In the genomic region with DNA sequence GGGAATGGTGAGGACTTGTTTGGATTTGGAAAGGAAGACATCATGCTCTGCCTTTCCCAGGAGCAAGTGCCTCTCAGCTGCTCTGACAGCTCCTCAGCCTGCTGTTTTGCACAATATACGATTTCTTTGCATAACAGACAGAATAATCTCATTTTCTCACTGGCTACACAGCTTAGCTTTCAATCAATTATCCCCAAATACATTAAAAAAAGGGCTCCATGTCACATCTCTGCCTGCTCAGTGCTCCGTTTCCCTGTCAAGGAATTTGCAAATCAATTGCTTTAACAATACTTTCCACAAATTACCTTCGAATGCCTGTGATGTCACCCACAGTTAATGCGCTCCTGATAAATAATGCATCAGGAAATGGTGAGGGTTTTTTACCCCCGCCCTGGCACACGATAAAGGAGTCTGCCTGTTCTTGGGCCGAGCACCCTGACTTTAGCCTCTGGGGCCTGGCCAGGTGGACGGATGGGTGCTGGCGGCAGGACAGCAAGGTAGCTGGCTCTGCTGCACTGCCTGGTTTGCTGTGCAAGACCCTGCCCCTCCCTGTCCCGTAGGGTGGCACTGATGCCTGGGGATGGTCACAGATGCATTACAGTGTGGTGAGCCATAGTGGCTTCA, we compare ENCODE assay signal across 23 cellular contexts.
DNase-seq lines count a peak whose midpoint lies in the region; ATAC-seq and TF ChIP-seq lines count a peak whose summit lies in the region.
"Had no signal": no experiment of that assay in that cellular context is flagged by ENCODE, and none has a peak within 500 bp of the region (broad histone marks: within the 10 kb centered on the region; RNA-seq: fewer than 3 reads in every experiment).

No MANE protein-coding gene starts in this region.

- no peak for TF ChIP-seq EP300 in SK-N-SH (IDR thresholded peaks at IDR 0.05; ENCODE audit: borderline replicate concordance in 1 of 2, low read depth in 1 of 2, low read length in 1 of 2)

- H3K4ac ChIP-seq in mesendoderm (ENCODE audit: low read depth, low read length) = no peak overlapping the region

- H3K4me3 ChIP-seq in SK-N-SH (ENCODE audit: low read depth in 2 of 2, low read length in 1 of 2) = no peak overlapping the region
- no peak overlapping the region for H3K4me3 ChIP-seq in WERI-Rb-1 (ENCODE audit: low read depth, low read length)
- no peak overlapping the region for H3K4me3 ChIP-seq in mesendoderm (ENCODE audit: low read length)
- no peak overlapping the region for H3K4me3 ChIP-seq in spleen
- no peak overlapping the region for H3K4me3 ChIP-seq in Peyer's patch
- H3K4me3 ChIP-seq in CD8-positive, alpha-beta T cell (ENCODE audit: low read depth, low read length) = no peak overlapping the region
- H3K4me3 ChIP-seq: heart right ventricle had no signal

- no peaks in the 10 kb centered on the region for H3K27me3 ChIP-seq in SK-N-SH (ENCODE audit: insufficient read depth)
- H3K27me3 ChIP-seq in WERI-Rb-1 (ENCODE audit: insufficient read depth, low read depth, severe bottlenecking) = no peaks in the 10 kb centered on the region
- no peaks in the 10 kb centered on the region for H3K27me3 ChIP-seq in mesendoderm (ENCODE audit: insufficient read depth, low read length, poor library complexity)
- no peaks in the 10 kb centered on the region for H3K27me3 ChIP-seq in spleen (replicated peaks in 1 of 7)
- no peaks in the 10 kb centered on the region for H3K27me3 ChIP-seq in Peyer's patch
- no peaks in the 10 kb centered on the region for H3K27me3 ChIP-seq in CD8-positive, alpha-beta T cell (ENCODE audit: insufficient read depth, low read length)
- H3K27me3 ChIP-seq: brain microvascular endothelial cell had no signal

- H3K27me3 Mint-ChIP-seq in CD8-positive, alpha-beta T cell (ENCODE audit: low read depth) = peaks cover 38% of the 10 kb centered on the region
- H3K27me3 Mint-ChIP-seq: stimulated activated naive B cell treated with anti-CD40 and anti-IgM and Interleukin-4, amounts not matched to agents 10 μg/mL and 1 μg/mL and 100 μg/mL, for 72 hours had no signal

- H3K4me1 Mint-ChIP-seq in CD8-positive, alpha-beta T cell (ENCODE audit: low read depth) = no peaks in the 10 kb centered on the region
- H3K4me1 Mint-ChIP-seq: CD14-positive monocyte; naive thymus-derived CD8-positive, alpha-beta T cell; stimulated activated naive B cell treated with anti-CD40 and anti-IgM and Interleukin-4, amounts not matched to agents 10 μg/mL and 1 μg/mL and 100 μg/mL, for 72 hours had no signal

- no peak overlapping the region for H3K18ac ChIP-seq in mesendoderm (ENCODE audit: low read length)

- no peak for ATAC-seq in SK-N-SH treated with all-trans-retinoic acid at 6 μM for 48 hours
- no peak for ATAC-seq in CD8-positive, alpha-beta T cell
- ATAC-seq: left ventricle myocardium superior; naive thymus-derived CD8-positive, alpha-beta T cell; stimulated activated naive B cell treated with anti-CD40 and anti-IgM and Interleukin-4, amounts not matched to agents 10 μg/mL and 1 μg/mL and 100 μg/mL, for 72 hours had no signal

- H3K27ac ChIP-seq in SK-N-SH (ENCODE audit: low read depth in 2 of 2, low read length in 1 of 2) (no peak overlapping the region), WERI-Rb-1 (peak overlapping the region; percentile 27; the same call in 1 of the 2 replicates), mesendoderm (ENCODE audit: low read depth, low read length) (no peak overlapping the region), spleen (no peak overlapping the region), Peyer's patch (no peak overlapping the region)
- no peak overlapping the region for H3K27ac ChIP-seq in CD8-positive, alpha-beta T cell (ENCODE audit: low read depth, low read length)
- H3K27ac ChIP-seq: 22Rv1, brain microvascular endothelial cell, heart right ventricle had no signal

- H4K5ac ChIP-seq in mesendoderm (ENCODE audit: low read length) = no peak overlapping the region

- H2BK5ac ChIP-seq in mesendoderm (ENCODE audit: low read length) = no peak overlapping the region

- WGBS in SK-N-SH (ENCODE audit: low lambda C conversion rate) = 44% methylated on average over 7 of the region's 10 CpGs
- no CpG with 5 or more reads among the region's 10 CpGs for WGBS in mesendoderm (ENCODE audit: extremely low coverage, insufficient coverage, low lambda C conversion rate)
- WGBS in spleen, 5 donors = 63 to 96% (median 76%) methylated on average over 9 to 10 of the region's 10 CpGs

- CTCF ChIA-PET in SK-N-SH (lab: Yijun Ruan, JAX) = interaction anchor here (1.0 kb wide), 1 partner anchor 330 kb away, joined by 3 read pairs; no protein-coding TSS in a partner anchor
- CTCF ChIA-PET in CD8-positive, alpha-beta T cell (lab: Charles Lee) = no interaction called here

- H3K79me1 ChIP-seq in mesendoderm (ENCODE audit: low read length) = no peaks in the 10 kb centered on the region

- no peak overlapping the region for H2AFZ ChIP-seq in SK-N-SH (ENCODE audit: low read depth)

- no peaks in the 10 kb centered on the region for H3K9me3 Mint-ChIP-seq in CD8-positive, alpha-beta T cell
- H3K9me3 Mint-ChIP-seq: naive thymus-derived CD8-positive, alpha-beta T cell; stimulated activated naive B cell treated with anti-CD40 and anti-IgM and Interleukin-4, amounts not matched to agents 10 μg/mL and 1 μg/mL and 100 μg/mL, for 72 hours had no signal

- H4K20me1 ChIP-seq in SK-N-SH (ENCODE audit: insufficient read depth) = no peaks in the 10 kb centered on the region

- no peak overlapping the region for H2BK15ac ChIP-seq in mesendoderm (replicated peaks; ENCODE audit: low read depth)

- H3K79me2 ChIP-seq in SK-N-SH (ENCODE audit: insufficient read depth) = no peaks in the 10 kb centered on the region
- H3K79me2 ChIP-seq in mesendoderm (ENCODE audit: control insufficient read depth, insufficient read depth, low read length) = no peaks in the 10 kb centered on the region

- no peak overlapping the region for H3K27ac Mint-ChIP-seq in CD8-positive, alpha-beta T cell
- H3K27ac Mint-ChIP-seq: naive thymus-derived CD8-positive, alpha-beta T cell; stimulated activated naive B cell treated with anti-CD40 and anti-IgM and Interleukin-4, amounts not matched to agents 10 μg/mL and 1 μg/mL and 100 μg/mL, for 72 hours had no signal

- no peak overlapping the region for H4K8ac ChIP-seq in mesendoderm (ENCODE audit: low read depth, low read length)

- no peak for TF ChIP-seq POLR2A in spleen (IDR thresholded peaks at IDR 0.05)
- no peak for TF ChIP-seq POLR2A in Peyer's patch (IDR thresholded peaks at IDR 0.05)

- H3K36me3 ChIP-seq in SK-N-SH (replicated peaks in 1 of 2; ENCODE audit: control insufficient read depth in 1 of 2, insufficient read depth in 2 of 2, low read length in 1 of 2) = no peaks in the 10 kb centered on the region
- H3K36me3 ChIP-seq in WERI-Rb-1 = no peaks in the 10 kb centered on the region
- no peaks in the 10 kb centered on the region for H3K36me3 ChIP-seq in mesendoderm (ENCODE audit: control insufficient read depth, insufficient read depth, low read length)
- H3K36me3 ChIP-seq in spleen = no peaks in the 10 kb centered on the region
- no peaks in the 10 kb centered on the region for H3K36me3 ChIP-seq in Peyer's patch
- H3K36me3 ChIP-seq in CD8-positive, alpha-beta T cell (ENCODE audit: insufficient read depth, low read length) = no peaks in the 10 kb centered on the region
- H3K36me3 ChIP-seq: brain microvascular endothelial cell, heart right ventricle had no signal

- H3K23ac ChIP-seq in mesendoderm (ENCODE audit: low read length) = no peak overlapping the region

- H3K56ac ChIP-seq in mesendoderm (ENCODE audit: low read length) = peak overlapping the region; percentile 68

- peaks cover 0 to 32% of the 10 kb centered on the region in 2 experiments; a peak in 1 of 4 replicates for H3K4me1 ChIP-seq in SK-N-SH (ENCODE audit: control insufficient read depth in 1 of 2, insufficient read depth in 2 of 2, low read depth in 1 of 2, low read length in 1 of 2)
- peaks cover 16% of the 10 kb centered on the region for H3K4me1 ChIP-seq in mesendoderm (ENCODE audit: control insufficient read depth, low read depth, low read length)
- H3K4me1 ChIP-seq in spleen = peaks cover 4 to 42% (median 14%) of the 10 kb centered on the region in 6 donors
- H3K4me1 ChIP-seq in Peyer's patch = no peaks in the 10 kb centered on the region
- H3K4me1 ChIP-seq in CD8-positive, alpha-beta T cell (ENCODE audit: insufficient read depth, low read length) = no peaks in the 10 kb centered on the region
- H3K4me1 ChIP-seq: heart right ventricle had no signal

- DNase-seq in SK-N-SH = peak; percentile 21
- DNase-seq in WERI-Rb-1 = no peak
- DNase-seq in mesendoderm = no peak
- peak; percentile 68 for DNase-seq in spleen
- no peak for DNase-seq in NCI-H1417 (lab: John Stamatoyannopoulos, UW)
- DNase-seq in Peyer's patch = no peak
- no peak for DNase-seq in CD8-positive, alpha-beta T cell
- DNase-seq: activated CD4-positive, alpha-beta T cell treated with anti-CD3 and anti-CD28 coated beads for 4 hours; activated naive CD4-positive, alpha-beta T cell treated with Interleukin-2 at 50 U/mL for 16 hours; brain microvascular endothelial cell; heart right ventricle; kidney; left ventricle myocardium superior; NCI-H2029 treated with DMSO at 0.1 percent for 48 hours; NCI-H345; NCI-H69; SHP77 treated with DMSO at 0.1 percent for 48 hours; stimulated activated naive B cell treated with anti-CD40 and anti-IgM and Interleukin-4, amounts not matched to agents 10 μg/mL and 1 μg/mL and 100 μg/mL, for 72 hours; SW 1271 had no signal

- H3K9me3 ChIP-seq in SK-N-SH (no peaks in the 10 kb centered on the region), WERI-Rb-1 (ENCODE audit: severe bottlenecking) (no peaks in the 10 kb centered on the region), spleen (no peaks in the 10 kb centered on the region), Peyer's patch (no peaks in the 10 kb centered on the region)
- no peaks in the 10 kb centered on the region for H3K9me3 ChIP-seq in CD8-positive, alpha-beta T cell (ENCODE audit: low read length)
- H3K9me3 ChIP-seq: heart right ventricle had no signal

- no peaks in the 10 kb centered on the region for H3F3A ChIP-seq in SK-N-SH (replicated peaks; ENCODE audit: insufficient read depth)

- H2AK5ac ChIP-seq in mesendoderm (ENCODE audit: low read length) = no peak overlapping the region

- H3K4me2 ChIP-seq in SK-N-SH (no peak overlapping the region), mesendoderm (ENCODE audit: low read length) (no peak overlapping the region)

- intact Hi-C loops in spleen (cut with DNase I; ENCODE audit: low total_unique reads) = no loop called here
- intact Hi-C loops in CD8-positive, alpha-beta T cell (cut with DNase I, micrococcal nuclease) = no loop called here

- TF ChIP-seq CTCF in SK-N-SH (IDR thresholded peaks at IDR 0.05) (no peak), WERI-Rb-1 (IDR thresholded peaks at IDR 0.05; ENCODE audit: low read depth, low read length) (no peak), spleen (IDR thresholded peaks at IDR 0.05 in 8 of 11, conservative IDR thresholded peaks at IDR 0.05 in 3 of 11) (no peak), Peyer's patch (IDR thresholded peaks at IDR 0.05) (no peak)
- no peak for TF ChIP-seq CTCF in CD8-positive, alpha-beta T cell (IDR thresholded peaks at IDR 0.05)

- POLR2A ChIA-PET in SK-N-SH (lab: Yijun Ruan, JAX) = no interaction called here
- POLR2A ChIA-PET in CD8-positive, alpha-beta T cell (lab: Charles Lee) = no interaction called here

- H2BK120ac ChIP-seq in mesendoderm (ENCODE audit: low read depth, low read length) = no peak overlapping the region

- no peak for TF ChIP-seq RAD21 in SK-N-SH (IDR thresholded peaks at IDR 0.05; ENCODE audit: low read length)

- H3K36me3 Mint-ChIP-seq in CD8-positive, alpha-beta T cell = no peaks in the 10 kb centered on the region
- H3K36me3 Mint-ChIP-seq: CD14-positive monocyte; naive thymus-derived CD8-positive, alpha-beta T cell; stimulated activated naive B cell treated with anti-CD40 and anti-IgM and Interleukin-4, amounts not matched to agents 10 μg/mL and 1 μg/mL and 100 μg/mL, for 72 hours had no signal

- H3K9me2 ChIP-seq in SK-N-SH = no peaks in the 10 kb centered on the region

- H3K9ac ChIP-seq in SK-N-SH (no peak overlapping the region), mesendoderm (ENCODE audit: low read length) (no peak overlapping the region)

- no peak overlapping the region for H3K4me3 Mint-ChIP-seq in CD8-positive, alpha-beta T cell
- H3K4me3 Mint-ChIP-seq: CD14-positive monocyte; naive thymus-derived CD8-positive, alpha-beta T cell; stimulated activated naive B cell treated with anti-CD40 and anti-IgM and Interleukin-4, amounts not matched to agents 10 μg/mL and 1 μg/mL and 100 μg/mL, for 72 hours had no signal

Comparison
In these comparisons a context has a peak if more than half of its experiments do, and no peak if none do; other contexts are left out.
1. DNase-seq: peak in SK-N-SH (single experiment) and spleen (single experiment); none in WERI-Rb-1 (single experiment), mesendoderm (single experiment), NCI-H1417 (0 of 3), Peyer's patch (0 of 3) and CD8-positive, alpha-beta T cell (0 of 7).